In genomic region chr2:195535911-195536522, GRCh38 we compare ENCODE assay signal across 8 cellular contexts.
DNase-seq lines count a peak whose midpoint lies in the region; ATAC-seq lines count a peak whose summit lies in the region.

No MANE protein-coding gene starts in this region.

- DNase-seq in SKM-1 (lab: John Stamatoyannopoulos, UW; ENCODE audit: unreplicated experiment) = peak; percentile 85
- peak; percentile 69 for DNase-seq in activated naive CD4-positive, alpha-beta T cell treated with Interleukin-2 at 50 U/mL for 16 hours
- DNase-seq in stimulated activated CD4-positive, alpha-beta T cell treated with anti-CD3 and anti-CD28 coated beads, Interleukin-15, amount 100 ng/mL, for 24 hours = peak; percentile 81
- DNase-seq in NCI-H510A (lab: John Stamatoyannopoulos, UW) = no peak
- no peak for DNase-seq in NCI-H128 (lab: John Stamatoyannopoulos, UW; ENCODE audit: unreplicated experiment)
- no peak for DNase-seq in AG08395 (ENCODE audit: low spot score)

- ATAC-seq in GM18867 (IDR thresholded peaks at IDR 0.05; ENCODE audit: unreplicated experiment) (peak; percentile 94), HG02981 (IDR thresholded peaks at IDR 0.05; ENCODE audit: unreplicated experiment) (peak; percentile 88)

Comparison
In these comparisons a context has a peak if more than half of its experiments do, and no peak if none do; other contexts are left out.
1. DNase-seq: peak in SKM-1 (single experiment), activated naive CD4-positive, alpha-beta T cell treated with Interleukin-2 at 50 U/mL for 16 hours (single experiment) and stimulated activated CD4-positive, alpha-beta T cell treated with anti-CD3 and anti-CD28 coated beads, Interleukin-15, amount 100 ng/mL, for 24 hours (single experiment); none in NCI-H510A (single experiment), NCI-H128 (single experiment) and AG08395 (single experiment).